In genomic region chr12:114726092-114726710, GRCh38 we compare ENCODE assay signal across 13 cellular contexts. TPM values are rescaled to one million over a fixed set of nuclear protein-coding genes. Genes with fewer than 3 reads are reported as not detected.
"Had no signal": no experiment of that assay in that cellular context is flagged by ENCODE, and none has a peak within 500 bp of the region (broad histone marks: within the 10 kb centered on the region; RNA-seq: fewer than 3 reads in every experiment).

No MANE protein-coding gene starts in this region.

- DNase-seq: activated CD8-positive, alpha-beta memory T cell treated with anti-CD3 and anti-CD28 coated beads, Interleukin-2, amount 10 ng/mL, durations not matched to agents 7 days and 5 days; activated effector memory CD4-positive, alpha-beta T cell treated with anti-CD3 and anti-CD28 coated beads, Interleukin-2, amount 50 U/mL, for 16 hours; activated T-cell treated with anti-CD3 and anti-CD28 coated beads, Interleukin-2, amount 50 U/mL, for 24 hours; brain microvascular endothelial cell; dorsolateral prefrontal cortex; immature natural killer cell; stimulated activated CD4-positive, alpha-beta T cell treated with anti-CD3 and anti-CD28 coated beads, Interleukin-4, amount 100 ng/mL, for 4 hours; stimulated activated naive CD8-positive, alpha-beta T cell treated with anti-CD3 and anti-CD28 coated beads, Interleukin-15, amount 100 ng/mL, for 72 hours had no signal

- H3K4me3 ChIP-seq: dorsolateral prefrontal cortex, thoracic aorta had no signal

- H3K27me3 ChIP-seq: brain microvascular endothelial cell had no signal

- H3K9me3 ChIP-seq: thoracic aorta had no signal

- ATAC-seq: activated CD4-positive, CD25-positive, alpha-beta regulatory T cell treated with anti-CD3 and anti-CD28 coated beads, Interleukin-2, amount 50 U/mL, for 24 hours; activated CD8-positive, alpha-beta memory T cell treated with anti-CD3 and anti-CD28 coated beads, Interleukin-2, amount 10 ng/mL, durations not matched to agents 7 days and 5 days; activated naive CD4-positive, alpha-beta T cell treated with anti-CD3 and anti-CD28 coated beads, Interleukin-2, amount 50 U/mL, for 72 hours; stimulated activated naive CD8-positive, alpha-beta T cell treated with anti-CD3 and anti-CD28 coated beads, Interleukin-15, amount 100 ng/mL, for 72 hours had no signal

- H3K27ac ChIP-seq: brain microvascular endothelial cell, dorsolateral prefrontal cortex, thoracic aorta had no signal

- H3K36me3 ChIP-seq: brain microvascular endothelial cell, thoracic aorta had no signal

RNA-seq across cellular contexts. Expression of gene TBX3, which starts 42.2 kb away (rescaled TPM):
- total RNA-seq: activated CD8-positive, alpha-beta memory T cell treated with anti-CD3 and anti-CD28 coated beads, Interleukin-2, amount 10 ng/mL, durations not matched to agents 7 days and 5 days; activated naive CD4-positive, alpha-beta T cell treated with anti-CD3 and anti-CD28 coated beads, Interleukin-2, amount 50 U/mL, for 72 hours; T-helper 2 cell treated with Interferon-gamma antibody and Interleukin-4, amounts not matched to agents 100 ng/mL and 5 ng/mL, for 36 hours had no signal
- polyA plus RNA-seq: immature natural killer cell, neural cell had no signal
